In genomic region chr12:132516064-132517012, GRCh38 we compare ENCODE assay signal across 16 cellular contexts.
"Had no signal": no experiment of that assay in that cellular context is flagged by ENCODE, and none has a peak within 500 bp of the region (broad histone marks: within the 10 kb centered on the region; RNA-seq: fewer than 3 reads in every experiment).

No MANE protein-coding gene starts in this region.

- H3K27ac ChIP-seq: ascending aorta, cardiac muscle cell, gastroesophageal sphincter, left ventricle myocardium inferior, thyroid gland, uterus had no signal

- H3K4me3 Mint-ChIP-seq: stimulated activated naive CD8-positive, alpha-beta T cell treated with anti-CD3 and anti-CD28 coated beads, Interleukin-15, amount 100 ng/mL, for 72 hours; T-helper 17 cell had no signal

- FAIRE-seq: colon, endothelial cell of umbilical vein, kidney had no signal

- H3K27me3 ChIP-seq: ascending aorta, cardiac muscle cell, gastroesophageal sphincter, thyroid gland, uterus had no signal

- H3K36me3 ChIP-seq: cardiac muscle cell, thyroid gland, uterus had no signal

- H3K9me3 ChIP-seq: ascending aorta, thyroid gland had no signal

- H3K4me3 ChIP-seq: ascending aorta, cardiac muscle cell, gastroesophageal sphincter, left ventricle myocardium inferior, thyroid gland, uterus had no signal

- H3K4me1 ChIP-seq: ascending aorta, uterus had no signal

- H3K27ac Mint-ChIP-seq: T-helper 17 cell had no signal

- H3K27me3 Mint-ChIP-seq: stimulated activated naive CD8-positive, alpha-beta T cell treated with anti-CD3 and anti-CD28 coated beads, Interleukin-15, amount 100 ng/mL, for 72 hours; T-helper 17 cell had no signal

- DNase-seq: activated CD4-positive, alpha-beta T cell treated with anti-CD3 and anti-CD28 coated beads, Interleukin-2, amount 50 U/mL, for 4 hours; activated CD4-positive, CD25-positive, alpha-beta regulatory T cell treated with anti-CD3 and anti-CD28 coated beads, Interleukin-2, amount 50 U/mL, for 72 hours; activated gamma-delta T cell treated with Interleukin-2 at 50 U/mL for 16 hours; activated T-cell treated with anti-CD3 and anti-CD28 coated beads, Interleukin-2, amount 50 U/mL, for 48 hours; kidney; left ventricle myocardium inferior; stimulated activated CD4-positive, alpha-beta T cell treated with anti-CD3 and anti-CD28 coated beads, Interleukin-4, amount 100 ng/mL, for 1 hour; stimulated activated naive CD8-positive, alpha-beta T cell treated with anti-CD3 and anti-CD28 coated beads, Interleukin-15, amount 100 ng/mL, for 72 hours; T-helper 17 cell; thyroid gland; uterus had no signal

- ATAC-seq: gastroesophageal sphincter; stimulated activated naive CD8-positive, alpha-beta T cell treated with anti-CD3 and anti-CD28 coated beads, Interleukin-15, amount 100 ng/mL, for 72 hours; T-helper 17 cell had no signal
